In genomic region chr19:49896863-49897621, GRCh38 we compare ENCODE assay signal across 9 cellular contexts.
DNase-seq lines count a peak whose midpoint lies in the region; ATAC-seq and TF ChIP-seq lines count a peak whose summit lies in the region.
"Had no signal": no experiment of that assay in that cellular context is flagged by ENCODE, and none has a peak within 500 bp of the region (broad histone marks: within the 10 kb centered on the region; RNA-seq: fewer than 3 reads in every experiment).

IL4I1 (minus strand) TSS chr19:49896887; CDS start chr19:49896160, 727 bp downstream.

- peak within 1 kb of the TSS; percentile 85 for H3K27ac Mint-ChIP-seq in activated naive CD4-positive, alpha-beta T cell treated with anti-CD3 and anti-CD28 coated beads, Interleukin-2, amount 50 U/mL, for 24 hours
- H3K27ac Mint-ChIP-seq in memory B cell, result peak within 1 kb of the TSS; percentile 98

- TF ChIP-seq POLR2A in Raji (IDR thresholded peaks at IDR 0.05; ENCODE audit: insufficient read depth, low read depth, low read length), result 0 out of 2 replicates have a peak, but pooled peaks have one; percentile 7

- H3K4me3 Mint-ChIP-seq in activated naive CD4-positive, alpha-beta T cell treated with anti-CD3 and anti-CD28 coated beads, Interleukin-2, amount 50 U/mL, for 24 hours, result peak within 1 kb of the TSS; percentile 72
- H3K4me3 Mint-ChIP-seq in memory B cell, result peak within 1 kb of the TSS; percentile 82

- ATAC-seq in HG02642 (IDR thresholded peaks at IDR 0.05; ENCODE audit: poor library complexity, unreplicated experiment) (peak; percentile 41), memory B cell (ENCODE audit: low read depth) (peak; percentile 79)

- no peaks in the 10 kb centered on the region for H3K27me3 Mint-ChIP-seq in activated naive CD4-positive, alpha-beta T cell treated with anti-CD3 and anti-CD28 coated beads, Interleukin-2, amount 50 U/mL, for 24 hours
- H3K27me3 Mint-ChIP-seq in memory B cell, result peaks cover 6% of the 10 kb centered on the region

- peaks cover 21% of the 10 kb centered on the region for H3K4me1 Mint-ChIP-seq in activated naive CD4-positive, alpha-beta T cell treated with anti-CD3 and anti-CD28 coated beads, Interleukin-2, amount 50 U/mL, for 24 hours
- H3K4me1 Mint-ChIP-seq in memory B cell, result peaks cover 38% of the 10 kb centered on the region

- peak within 1 kb of the TSS; percentile 59 for H3K4me3 ChIP-seq in GM12864 (ENCODE audit: low read depth, low read length)
- H3K4me3 ChIP-seq: SK-N-MC had no signal

- no peak for TF ChIP-seq CTCF in GM12864 (IDR thresholded peaks at IDR 0.05; ENCODE audit: low read depth, low read length, missing control alignments)

- no peaks in the 10 kb centered on the region for H3K36me3 Mint-ChIP-seq in activated naive CD4-positive, alpha-beta T cell treated with anti-CD3 and anti-CD28 coated beads, Interleukin-2, amount 50 U/mL, for 24 hours
- no peaks in the 10 kb centered on the region for H3K36me3 Mint-ChIP-seq in memory B cell

- DNase-seq in GM12864 (ENCODE audit: low read depth) (peak; percentile 84), memory B cell (ENCODE audit: low spot score in 2 of 2) (peak; percentile 72 to 76), OCI-M2 (lab: John Stamatoyannopoulos, UW; ENCODE audit: unreplicated experiment) (no peak), HUDEP-2 (lab: John Stamatoyannopoulos, UW; ENCODE audit: unreplicated experiment in 76 of 76) (no peak)
- peak in 4 of 6 experiments; percentile 23 to 42 (median 31) for DNase-seq in stimulated activated naive CD4-positive, alpha-beta T cell (lab: John Stamatoyannopoulos, UW)

- no peaks in the 10 kb centered on the region for H3K9me3 Mint-ChIP-seq in activated naive CD4-positive, alpha-beta T cell treated with anti-CD3 and anti-CD28 coated beads, Interleukin-2, amount 50 U/mL, for 24 hours
- no peaks in the 10 kb centered on the region for H3K9me3 Mint-ChIP-seq in memory B cell

Comparison
In these comparisons a context has a peak if more than half of its experiments do, and no peak if none do; other contexts are left out.
1. DNase-seq: peak in GM12864 (single experiment), memory B cell (2 of 2) and stimulated activated naive CD4-positive, alpha-beta T cell (4 of 6); none in OCI-M2 (single experiment) and HUDEP-2 (0 of 76).